7 cellular contexts compared by ENCODE assay signal in genomic region chr5:179906795-179907569, GRCh38. TPM values are rescaled to one million over a fixed set of nuclear protein-coding genes. Genes with fewer than 3 reads are reported as not detected.
DNase-seq lines count a peak whose midpoint lies in the region; ATAC-seq and TF ChIP-seq lines count a peak whose summit lies in the region.

No MANE protein-coding gene starts in this region.

- peak overlapping the region; percentile 58 to 89 (median 86) for H3K27ac ChIP-seq in tibial nerve

- H3K9me3 ChIP-seq in endocrine pancreas (ENCODE audit: control insufficient read depth, low read length), result no peaks in the 10 kb centered on the region
- no peaks in the 10 kb centered on the region for H3K9me3 ChIP-seq in mucosa of stomach (ENCODE audit: control insufficient read depth, low read length)
- no peaks in the 10 kb centered on the region for H3K9me3 ChIP-seq in tibial nerve

- peak overlapping the region; percentile 67 for H3K9ac ChIP-seq in endocrine pancreas (ENCODE audit: control insufficient read depth, insufficient read depth, low read length)
- peak overlapping the region; percentile 57 for H3K9ac ChIP-seq in mucosa of stomach (ENCODE audit: low read length)

- TF ChIP-seq POLR2A in tibial nerve (IDR thresholded peaks at IDR 0.05), result no peak

- peak overlapping the region; percentile 75 for H3K4me3 ChIP-seq in WI38 (ENCODE audit: low read depth, low read length)
- H3K4me3 ChIP-seq in endocrine pancreas (ENCODE audit: control insufficient read depth, insufficient read depth, low read length), result no peak overlapping the region
- H3K4me3 ChIP-seq in mucosa of stomach (ENCODE audit: low read length), result peak overlapping the region; percentile 51
- peak overlapping the region; percentile 53 to 77 (median 61) for H3K4me3 ChIP-seq in tibial nerve

- DNase-seq in tibial nerve (ENCODE audit: low spot score in 2 of 2) (no peak), NCI-H2107 treated with DMSO at 0.1 percent for 48 hours (lab: John Stamatoyannopoulos, UW; ENCODE audit: unreplicated experiment) (no peak)

- H3K27me3 ChIP-seq in endocrine pancreas (ENCODE audit: control insufficient read depth, insufficient read depth, low read length) (no peaks in the 10 kb centered on the region), mucosa of stomach (ENCODE audit: control insufficient read depth, insufficient read depth, low read length) (no peaks in the 10 kb centered on the region), tibial nerve (no peaks in the 10 kb centered on the region)

- 4 to 14% methylated on average over 16 to 31 of the region's 54 CpGs for WGBS in tibial nerve, 2 donors

- ATAC-seq in GM19025 (IDR thresholded peaks at IDR 0.05; ENCODE audit: low read depth, unreplicated experiment) (peak; percentile 2), HG03432 (IDR thresholded peaks at IDR 0.05; ENCODE audit: unreplicated experiment) (peak; percentile 42)

- H3K36me3 ChIP-seq in endocrine pancreas (ENCODE audit: control insufficient read depth, insufficient read depth, low read length), result no peaks in the 10 kb centered on the region
- H3K36me3 ChIP-seq in mucosa of stomach (ENCODE audit: control insufficient read depth, insufficient read depth, low read length), result no peaks in the 10 kb centered on the region
- H3K36me3 ChIP-seq in tibial nerve, result peaks cover 0 to 28% (median 0%) of the 10 kb centered on the region in 3 donors

- no peak for TF ChIP-seq CTCF in WI38 (IDR thresholded peaks at IDR 0.05; ENCODE audit: low read depth, low read length)
- TF ChIP-seq CTCF in tibial nerve (IDR thresholded peaks at IDR 0.05), result no peak

- no peaks in the 10 kb centered on the region for H3K4me1 ChIP-seq in endocrine pancreas (ENCODE audit: control insufficient read depth, insufficient read depth, low read length)
- H3K4me1 ChIP-seq in mucosa of stomach (ENCODE audit: control insufficient read depth, insufficient read depth, low read length), result peaks cover 12% of the 10 kb centered on the region
- peaks cover 0 to 35% (median 14%) of the 10 kb centered on the region in 4 donors for H3K4me1 ChIP-seq in tibial nerve

- peak in 1 of 2 donors; percentile 11 for TF ChIP-seq EP300 in tibial nerve (IDR thresholded peaks at IDR 0.05)

RNA-seq across cellular contexts. Expression of gene TBC1D9B, which starts 0.7 kb away (rescaled TPM):
- 100 to 1,000 TPM; 115 to 210 (median 168) TPM for total RNA-seq in tibial nerve

RNA-seq across cellular contexts. Expression of gene MRNIP, which starts 48.4 kb away (rescaled TPM):
- 10 to 100 TPM; 48.5 to 82.4 (median 63.2) TPM for total RNA-seq in tibial nerve
